1 cellular context compared by ENCODE assay signal in genomic region chr5:157222506-157223230, GRCh38.
TF ChIP-seq lines count a peak whose summit lies in the region.

No MANE protein-coding gene starts in this region.

TF ChIP-seq in GM23338, 12 proteins besides CTCF, POLR2A, EP300 and RAD21 (continued from another document):
- TF ChIP-seq ZNF462 (CRISPR knock-in tag; IDR thresholded peaks at IDR 0.05) (no peak), REST (IDR thresholded peaks at IDR 0.05; ENCODE audit: unreplicated experiment) (no peak), POLR2AphosphoS5 (IDR thresholded peaks at IDR 0.05; ENCODE audit: low read depth) (no peak), JUNB (IDR thresholded peaks at IDR 0.05; ENCODE audit: unreplicated experiment) (no peak)
